10 cellular contexts compared by ENCODE assay signal in the genomic region with DNA sequence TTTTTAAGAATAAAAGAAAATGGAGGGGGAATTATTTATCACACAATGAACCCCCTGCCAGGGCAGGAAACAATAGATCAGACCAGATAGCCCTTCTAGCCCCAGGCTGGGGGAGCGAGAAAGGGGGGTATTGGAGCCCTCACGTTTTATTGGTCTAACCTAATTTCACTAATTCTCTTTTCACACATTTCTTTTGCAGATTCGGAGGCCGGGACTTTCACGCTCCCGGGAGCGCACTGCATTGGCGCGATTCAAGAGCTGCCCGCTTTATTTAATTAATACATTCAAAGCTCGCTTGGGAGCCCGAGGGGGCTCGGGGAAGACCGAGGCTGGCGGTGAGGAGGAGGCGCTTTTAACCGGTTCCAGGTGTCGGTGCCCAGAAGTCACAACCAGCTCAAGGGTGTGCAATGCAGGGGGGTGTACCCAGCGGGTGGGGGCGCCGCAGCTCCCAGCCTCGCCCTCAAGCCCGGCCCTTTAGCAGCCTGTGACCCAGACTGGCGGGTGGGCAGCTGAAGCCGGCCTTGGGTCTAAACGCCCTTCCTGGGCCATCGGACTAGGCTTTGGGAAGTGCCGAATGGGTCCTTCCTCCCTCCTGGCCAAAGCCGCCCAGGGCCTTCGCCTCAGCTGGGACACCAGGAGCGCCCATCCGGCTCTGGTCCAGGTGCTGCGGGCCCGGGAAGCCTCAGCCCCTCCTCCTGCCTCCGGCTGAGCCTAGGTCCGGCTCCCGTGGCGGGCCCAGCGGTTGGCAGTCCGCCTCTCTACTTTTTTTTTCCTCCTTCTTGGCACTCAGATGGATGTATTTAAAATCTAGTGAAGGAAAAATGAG. TPM values are rescaled to one million over a fixed set of nuclear protein-coding genes. Genes with fewer than 3 reads are reported as not detected.
DNase-seq lines count a peak whose midpoint lies in the region; ATAC-seq, FAIRE-seq and TF ChIP-seq lines count a peak whose summit lies in the region.
"Had no signal": no experiment of that assay in that cellular context is flagged by ENCODE, and none has a peak within 500 bp of the region (broad histone marks: within the 10 kb centered on the region; RNA-seq: fewer than 3 reads in every experiment).

No MANE protein-coding gene starts in this region.

- no peaks in the 10 kb centered on the region for H3K9me3 ChIP-seq in CD8-positive, alpha-beta T cell (ENCODE audit: low read length)
- H3K9me3 ChIP-seq in H9 (ENCODE audit: control insufficient read depth, low read depth, low read length): no peaks in the 10 kb centered on the region

- CTCF ChIA-PET in CD8-positive, alpha-beta T cell (lab: Charles Lee): interaction anchor here (0.8 to 1.5 kb wide), 3 partner anchors 12 to 260 kb away, joined by 3 to 9 read pairs (median 5); no protein-coding TSS in a partner anchor

- H2BK15ac ChIP-seq in H9 (ENCODE audit: low read depth, low read length): no peak overlapping the region

- H3K14ac ChIP-seq in H9 (ENCODE audit: insufficient read depth, low read length): no peak overlapping the region; the same call in 1 of the 2 replicates

- no peak overlapping the region for H2AK5ac ChIP-seq in H9 (ENCODE audit: insufficient read length, low read length)

- H3K79me1 ChIP-seq in H9 (ENCODE audit: insufficient read depth, low read depth, low read length, poor library complexity, severe bottlenecking): no peaks in the 10 kb centered on the region

- no peak overlapping the region for H3K4ac ChIP-seq in H9 (ENCODE audit: low read depth, low read length)

- intact Hi-C loops in CD8-positive, alpha-beta T cell (cut with DNase I, micrococcal nuclease): no loop called here

- H3K56ac ChIP-seq in H9 (ENCODE audit: insufficient read length, low read depth, low read length): no peak overlapping the region

- H3K9ac ChIP-seq in H9 (ENCODE audit: extremely low read depth, insufficient read length, low read length): no peak overlapping the region
- H3K9ac ChIP-seq: KMS-11 had no signal

- no peak for FAIRE-seq in urothelium cell line (lab: Jason Lieb, UNC)

- H2BK5ac ChIP-seq in H9 (ENCODE audit: insufficient read length, low read length): no peak overlapping the region

- H3K36me3 ChIP-seq in CD8-positive, alpha-beta T cell (ENCODE audit: insufficient read depth, low read length): no peaks in the 10 kb centered on the region

- H3K27me3 ChIP-seq in CD8-positive, alpha-beta T cell (ENCODE audit: insufficient read depth, low read length): peaks cover 48% of the 10 kb centered on the region
- peaks cover 81% of the 10 kb centered on the region for H3K27me3 ChIP-seq in H9 (ENCODE audit: insufficient read depth, low read length)

- peaks cover 3% of the 10 kb centered on the region for H3K36me3 Mint-ChIP-seq in CD8-positive, alpha-beta T cell
- H3K36me3 Mint-ChIP-seq in H9 (ENCODE audit: insufficient read depth in 1 of 3, low read depth in 3 of 3) (peaks cover 0 to 4% (median 0%) of the 10 kb centered on the region in 3 experiments; a peak in 2 of 7 replicates), neural crest cell (ENCODE audit: low read depth) (no peaks in the 10 kb centered on the region)
- H3K36me3 Mint-ChIP-seq in central memory CD8-positive, alpha-beta T cell (ENCODE audit: insufficient read depth): peaks cover 4% of the 10 kb centered on the region

- no peak overlapping the region for H2AFZ ChIP-seq in H9 (ENCODE audit: low read length)

- H3K23ac ChIP-seq in H9 (ENCODE audit: insufficient read length, low read depth, low read length): no peak overlapping the region

- H3K4me3 ChIP-seq in CD8-positive, alpha-beta T cell (ENCODE audit: low read depth, low read length): no peak overlapping the region

- H3K4me2 ChIP-seq in H9 (ENCODE audit: insufficient read depth, insufficient read length, low read length): peak overlapping the region; percentile 73
- H3K4me2 ChIP-seq: KMS-11 had no signal

- no peak for DNase-seq in CD8-positive, alpha-beta T cell
- DNase-seq in H9 (peak; percentile 54), neural crest cell (ENCODE audit: low read depth, low spot score) (no peak), urothelium cell line (ENCODE audit: low spot score) (no peak)
- DNase-seq in central memory CD8-positive, alpha-beta T cell (ENCODE audit: low spot score in 2 of 2): no peak
- DNase-seq in effector CD4-positive, alpha-beta T cell: no peak
- DNase-seq: islet precursor cell had no signal

- POLR2A ChIA-PET in CD8-positive, alpha-beta T cell (lab: Charles Lee): interaction anchor here (1.2 to 1.5 kb wide), 2 partner anchors 10 to 15 kb away, joined by 3 to 4 read pairs; no protein-coding TSS in a partner anchor

- no peak overlapping the region for H2BK20ac ChIP-seq in H9 (ENCODE audit: low read depth, low read length, poor library complexity, severe bottlenecking)

- H2BK120ac ChIP-seq in H9 (ENCODE audit: low read depth, low read length, poor library complexity, severe bottlenecking): no peak overlapping the region

- H3K4me3 Mint-ChIP-seq in CD8-positive, alpha-beta T cell: peak overlapping the region; percentile 47
- H3K4me3 Mint-ChIP-seq in H9: peak overlapping the region; percentile 42 to 76
- H3K4me3 Mint-ChIP-seq in central memory CD8-positive, alpha-beta T cell: peak overlapping the region; percentile 40
- H3K4me3 Mint-ChIP-seq in neural crest cell: peak overlapping the region; percentile 69

- H3K27ac ChIP-seq in CD8-positive, alpha-beta T cell (ENCODE audit: low read depth, low read length): no peak overlapping the region
- H3K27ac ChIP-seq in H9 (ENCODE audit: insufficient read length, low read depth, low read length): no peak overlapping the region
- H3K27ac ChIP-seq: KMS-11 had no signal

- no peak overlapping the region for H4K91ac ChIP-seq in H9 (ENCODE audit: insufficient read length, low read depth, low read length)

- peaks cover 34% of the 10 kb centered on the region for H3K4me1 ChIP-seq in CD8-positive, alpha-beta T cell (ENCODE audit: insufficient read depth, low read length)
- H3K4me1 ChIP-seq in H9 (ENCODE audit: insufficient read depth, low read length): 0 out of 2 replicates have a peak, but pooled peaks cover 5% of the 10 kb centered on the region

- H3K18ac ChIP-seq in H9 (ENCODE audit: insufficient read length, low read depth, low read length): no peak overlapping the region

- ATAC-seq in CD8-positive, alpha-beta T cell: no peak
- ATAC-seq in central memory CD8-positive, alpha-beta T cell (replicated peaks; ENCODE audit: extremely low read depth, poor library complexity, severe bottlenecking): no peak
- ATAC-seq in HG03520 (IDR thresholded peaks at IDR 0.05; ENCODE audit: unreplicated experiment) (no peak), HG03432 (IDR thresholded peaks at IDR 0.05; ENCODE audit: unreplicated experiment) (no peak)

- no peaks in the 10 kb centered on the region for H3K79me2 ChIP-seq in H9 (ENCODE audit: insufficient read depth, low read length)

- no peak overlapping the region for H3K27ac Mint-ChIP-seq in CD8-positive, alpha-beta T cell
- H3K27ac Mint-ChIP-seq in H9 (no peak overlapping the region), neural crest cell (ENCODE audit: unreplicated experiment) (no peak overlapping the region)
- no peak overlapping the region for H3K27ac Mint-ChIP-seq in central memory CD8-positive, alpha-beta T cell (ENCODE audit: low read depth)

- H4K5ac ChIP-seq in H9 (ENCODE audit: insufficient read length, low read depth, low read length): no peak overlapping the region

- no peak overlapping the region for H4K8ac ChIP-seq in H9 (replicated peaks; ENCODE audit: insufficient read length, low read depth, low read length)

- peaks cover 25% of the 10 kb centered on the region for H3K23me2 ChIP-seq in H9 (ENCODE audit: insufficient read length, low read depth, low read length, poor library complexity, severe bottlenecking)

- WGBS in H9 (ENCODE audit: extremely low coverage, insufficient read length, low lambda C conversion rate): no CpG with 5 or more reads among the region's 40 CpGs

- no peaks in the 10 kb centered on the region for H4K20me1 ChIP-seq in H9 (ENCODE audit: control insufficient read depth, insufficient read depth, insufficient read length)

- peaks cover 39% of the 10 kb centered on the region for H3K4me1 Mint-ChIP-seq in CD8-positive, alpha-beta T cell (ENCODE audit: low read depth)
- H3K4me1 Mint-ChIP-seq in H9 (peaks cover 45 to 53% of the 10 kb centered on the region in 2 experiments), neural crest cell (peaks cover 49% of the 10 kb centered on the region)
- peaks cover 30% of the 10 kb centered on the region for H3K4me1 Mint-ChIP-seq in central memory CD8-positive, alpha-beta T cell

- H3K27me3 Mint-ChIP-seq in CD8-positive, alpha-beta T cell (ENCODE audit: low read depth): peaks cover 76% of the 10 kb centered on the region
- H3K27me3 Mint-ChIP-seq in H9 (ENCODE audit: low read depth): peaks cover 100% of the 10 kb centered on the region
- H3K27me3 Mint-ChIP-seq in central memory CD8-positive, alpha-beta T cell: peaks cover 100% of the 10 kb centered on the region
- peaks cover 98% of the 10 kb centered on the region for H3K27me3 Mint-ChIP-seq in neural crest cell (ENCODE audit: low read depth)

- no peak overlapping the region for H3T11ph ChIP-seq in H9 (ENCODE audit: low read length)

- H3K9me3 Mint-ChIP-seq in CD8-positive, alpha-beta T cell: no peaks in the 10 kb centered on the region
- peaks cover 4 to 17% of the 10 kb centered on the region in 2 experiments; a peak in 3 of 5 replicates for H3K9me3 Mint-ChIP-seq in H9
- no peaks in the 10 kb centered on the region for H3K9me3 Mint-ChIP-seq in central memory CD8-positive, alpha-beta T cell
- no peaks in the 10 kb centered on the region for H3K9me3 Mint-ChIP-seq in neural crest cell

- H2BK12ac ChIP-seq in H9 (ENCODE audit: insufficient read length, low read depth, low read length): no peak overlapping the region

- TF ChIP-seq CTCF in CD8-positive, alpha-beta T cell (IDR thresholded peaks at IDR 0.05): no peak
- TF ChIP-seq CTCF in H9 (conservative IDR thresholded peaks at IDR 0.05): no peak
- no peak for TF ChIP-seq CTCF in neural crest cell (conservative IDR thresholded peaks at IDR 0.05)

RNA-seq across cellular contexts. Expression of a gene that starts 5.3 kb away (rescaled TPM):
- total RNA-seq in CD8-positive, alpha-beta T cell: not detected
- total RNA-seq in H9 (2021): not detected in 2 replicates
- total RNA-seq in neural crest cell: 4.1 and 4.2 TPM in 2 replicates
